ENCODE assay signal across 1 cellular context in the genomic region with DNA sequence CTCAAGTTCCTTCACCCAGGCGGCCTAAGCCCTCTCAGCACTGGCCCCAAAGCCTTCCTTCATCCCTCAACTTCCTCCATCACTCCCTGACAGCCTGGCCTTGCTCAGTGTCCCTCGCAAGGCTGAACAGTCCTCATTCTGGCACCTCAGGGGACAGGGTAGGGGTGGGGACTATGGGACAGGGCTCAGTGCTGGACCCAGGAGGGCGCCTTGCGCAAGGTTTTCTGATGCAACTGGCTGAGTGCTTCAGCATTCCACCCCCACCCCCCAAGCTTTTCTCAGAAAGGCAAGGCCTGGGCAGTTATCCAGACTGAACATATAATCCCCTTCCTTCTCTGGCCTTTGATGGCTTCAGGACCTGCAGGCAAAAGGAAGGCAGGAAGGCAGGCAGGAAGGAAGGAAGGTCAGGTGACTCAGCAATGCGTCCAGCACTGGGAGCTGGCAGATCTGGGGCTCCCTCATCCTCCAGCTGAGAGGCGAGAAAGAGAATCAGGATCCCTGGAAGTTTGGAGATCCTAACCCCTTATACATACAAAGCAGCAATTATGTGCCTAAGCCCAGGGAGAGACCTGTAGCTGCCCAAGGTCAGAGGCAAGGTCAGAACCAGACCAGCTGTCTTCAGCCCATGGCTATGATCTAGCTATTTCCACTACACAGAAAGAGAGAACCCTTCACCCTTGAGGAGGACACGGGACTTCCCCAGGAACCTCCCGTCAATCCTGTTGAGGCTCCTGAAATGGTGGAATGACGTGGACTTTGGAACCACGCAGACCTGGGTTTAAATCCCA.
TF ChIP-seq lines count a peak whose summit lies in the region.

No MANE protein-coding gene starts in this region.

TF ChIP-seq in HepG2, 621 proteins besides CTCF, POLR2A, EP300 and RAD21 (continued from another document and continues in another):
- TF ChIP-seq, protein P1, sequence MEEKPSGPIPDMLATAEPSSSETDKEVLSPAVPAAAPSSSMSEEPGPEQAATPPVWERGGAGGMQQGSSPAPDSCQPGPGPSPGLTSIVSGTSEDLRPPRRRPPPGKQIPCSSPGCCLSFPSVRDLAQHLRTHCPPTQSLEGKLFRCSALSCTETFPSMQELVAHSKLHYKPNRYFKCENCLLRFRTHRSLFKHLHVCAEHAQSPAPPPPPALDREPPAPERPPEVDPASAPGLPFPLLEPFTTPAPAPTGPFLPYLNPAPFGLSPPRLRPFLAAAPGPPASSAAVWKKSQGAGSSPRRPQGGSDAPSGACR (CRISPR knock-in tag; IDR thresholded peaks at IDR 0.05), result peak; percentile 100
- TF ChIP-seq GLI4 (CRISPR knock-in tag; IDR thresholded peaks at IDR 0.05; ENCODE audit: borderline replicate concordance) (peak; percentile 78; the same call in 1 of the 2 replicates), TAF1 (CRISPR knock-in tag; IDR thresholded peaks at IDR 0.05) (peak; percentile 80), ZNF260 (CRISPR knock-in tag; IDR thresholded peaks at IDR 0.05; ENCODE audit: borderline replicate concordance, low read depth) (no peak), SMAD1 (CRISPR knock-in tag; IDR thresholded peaks at IDR 0.05; ENCODE audit: borderline replicate concordance, low read depth) (0 out of 2 replicates have a peak, but pooled peaks have one; percentile 1), ZFP36L1 (CRISPR knock-in tag; IDR thresholded peaks at IDR 0.05) (peak; percentile 53; the same call in 1 of the 2 replicates), IKZF1 (IDR thresholded peaks at IDR 0.05) (no peak), NFIB (CRISPR knock-in tag; IDR thresholded peaks at IDR 0.05; ENCODE audit: borderline replicate concordance) (no peak), ETV6 (CRISPR knock-in tag; conservative IDR thresholded peaks at IDR 0.05) (peak; percentile 93), ZNF337 (CRISPR knock-in tag; IDR thresholded peaks at IDR 0.05; ENCODE audit: borderline replicate concordance, low read depth) (peak; percentile 91; the same call in 1 of the 2 replicates), NFIC (IDR thresholded peaks at IDR 0.05; ENCODE audit: low read length) (peak; percentile 78; the same call in 1 of the 2 replicates), PHF8 (CRISPR knock-in tag; IDR thresholded peaks at IDR 0.05) (peak; percentile 68)
- TF ChIP-seq, protein P2, sequence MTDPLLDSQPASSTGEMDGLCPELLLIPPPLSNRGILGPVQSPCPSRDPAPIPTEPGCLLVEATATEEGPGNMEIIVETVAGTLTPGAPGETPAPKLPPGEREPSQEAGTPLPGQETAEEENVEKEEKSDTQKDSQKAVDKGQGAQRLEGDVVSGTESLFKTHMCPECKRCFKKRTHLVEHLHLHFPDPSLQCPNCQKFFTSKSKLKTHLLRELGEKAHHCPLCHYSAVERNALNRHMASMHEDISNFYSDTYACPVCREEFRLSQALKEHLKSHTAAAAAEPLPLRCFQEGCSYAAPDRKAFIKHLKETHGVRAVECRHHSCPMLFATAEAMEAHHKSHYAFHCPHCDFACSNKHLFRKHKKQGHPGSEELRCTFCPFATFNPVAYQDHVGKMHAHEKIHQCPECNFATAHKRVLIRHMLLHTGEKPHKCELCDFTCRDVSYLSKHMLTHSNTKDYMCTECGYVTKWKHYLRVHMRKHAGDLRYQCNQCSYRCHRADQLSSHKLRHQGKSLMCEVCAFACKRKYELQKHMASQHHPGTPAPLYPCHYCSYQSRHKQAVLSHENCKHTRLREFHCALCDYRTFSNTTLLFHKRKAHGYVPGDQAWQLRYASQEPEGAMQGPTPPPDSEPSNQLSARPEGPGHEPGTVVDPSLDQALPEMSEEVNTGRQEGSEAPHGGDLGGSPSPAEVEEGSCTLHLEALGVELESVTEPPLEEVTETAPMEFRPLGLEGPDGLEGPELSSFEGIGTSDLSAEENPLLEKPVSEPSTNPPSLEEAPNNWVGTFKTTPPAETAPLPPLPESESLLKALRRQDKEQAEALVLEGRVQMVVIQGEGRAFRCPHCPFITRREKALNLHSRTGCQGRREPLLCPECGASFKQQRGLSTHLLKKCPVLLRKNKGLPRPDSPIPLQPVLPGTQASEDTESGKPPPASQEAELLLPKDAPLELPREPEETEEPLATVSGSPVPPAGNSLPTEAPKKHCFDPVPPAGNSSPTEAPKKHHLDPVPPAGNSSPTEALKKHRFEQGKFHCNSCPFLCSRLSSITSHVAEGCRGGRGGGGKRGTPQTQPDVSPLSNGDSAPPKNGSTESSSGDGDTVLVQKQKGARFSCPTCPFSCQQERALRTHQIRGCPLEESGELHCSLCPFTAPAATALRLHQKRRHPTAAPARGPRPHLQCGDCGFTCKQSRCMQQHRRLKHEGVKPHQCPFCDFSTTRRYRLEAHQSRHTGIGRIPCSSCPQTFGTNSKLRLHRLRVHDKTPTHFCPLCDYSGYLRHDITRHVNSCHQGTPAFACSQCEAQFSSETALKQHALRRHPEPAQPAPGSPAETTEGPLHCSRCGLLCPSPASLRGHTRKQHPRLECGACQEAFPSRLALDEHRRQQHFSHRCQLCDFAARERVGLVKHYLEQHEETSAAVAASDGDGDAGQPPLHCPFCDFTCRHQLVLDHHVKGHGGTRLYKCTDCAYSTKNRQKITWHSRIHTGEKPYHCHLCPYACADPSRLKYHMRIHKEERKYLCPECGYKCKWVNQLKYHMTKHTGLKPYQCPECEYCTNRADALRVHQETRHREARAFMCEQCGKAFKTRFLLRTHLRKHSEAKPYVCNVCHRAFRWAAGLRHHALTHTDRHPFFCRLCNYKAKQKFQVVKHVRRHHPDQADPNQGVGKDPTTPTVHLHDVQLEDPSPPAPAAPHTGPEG (CRISPR knock-in tag; IDR thresholded peaks at IDR 0.05), result peak; percentile 18; the same call in 1 of the 2 replicates
- TF ChIP-seq, protein P3, sequence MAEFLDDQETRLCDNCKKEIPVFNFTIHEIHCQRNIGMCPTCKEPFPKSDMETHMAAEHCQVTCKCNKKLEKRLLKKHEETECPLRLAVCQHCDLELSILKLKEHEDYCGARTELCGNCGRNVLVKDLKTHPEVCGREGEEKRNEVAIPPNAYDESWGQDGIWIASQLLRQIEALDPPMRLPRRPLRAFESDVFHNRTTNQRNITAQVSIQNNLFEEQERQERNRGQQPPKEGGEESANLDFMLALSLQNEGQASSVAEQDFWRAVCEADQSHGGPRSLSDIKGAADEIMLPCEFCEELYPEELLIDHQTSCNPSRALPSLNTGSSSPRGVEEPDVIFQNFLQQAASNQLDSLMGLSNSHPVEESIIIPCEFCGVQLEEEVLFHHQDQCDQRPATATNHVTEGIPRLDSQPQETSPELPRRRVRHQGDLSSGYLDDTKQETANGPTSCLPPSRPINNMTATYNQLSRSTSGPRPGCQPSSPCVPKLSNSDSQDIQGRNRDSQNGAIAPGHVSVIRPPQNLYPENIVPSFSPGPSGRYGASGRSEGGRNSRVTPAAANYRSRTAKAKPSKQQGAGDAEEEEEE (CRISPR knock-in tag; IDR thresholded peaks at IDR 0.05; ENCODE audit: borderline replicate concordance), result no peak
- TF ChIP-seq, protein P4, sequence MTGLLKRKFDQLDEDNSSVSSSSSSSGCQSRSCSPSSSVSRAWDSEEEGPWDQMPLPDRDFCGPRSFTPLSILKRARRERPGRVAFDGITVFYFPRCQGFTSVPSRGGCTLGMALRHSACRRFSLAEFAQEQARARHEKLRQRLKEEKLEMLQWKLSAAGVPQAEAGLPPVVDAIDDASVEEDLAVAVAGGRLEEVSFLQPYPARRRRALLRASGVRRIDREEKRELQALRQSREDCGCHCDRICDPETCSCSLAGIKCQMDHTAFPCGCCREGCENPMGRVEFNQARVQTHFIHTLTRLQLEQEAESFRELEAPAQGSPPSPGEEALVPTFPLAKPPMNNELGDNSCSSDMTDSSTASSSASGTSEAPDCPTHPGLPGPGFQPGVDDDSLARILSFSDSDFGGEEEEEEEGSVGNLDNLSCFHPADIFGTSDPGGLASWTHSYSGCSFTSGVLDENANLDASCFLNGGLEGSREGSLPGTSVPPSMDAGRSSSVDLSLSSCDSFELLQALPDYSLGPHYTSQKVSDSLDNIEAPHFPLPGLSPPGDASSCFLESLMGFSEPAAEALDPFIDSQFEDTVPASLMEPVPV (CRISPR knock-in tag; IDR thresholded peaks at IDR 0.05), result peak; percentile 84
- TF ChIP-seq, protein P5, sequence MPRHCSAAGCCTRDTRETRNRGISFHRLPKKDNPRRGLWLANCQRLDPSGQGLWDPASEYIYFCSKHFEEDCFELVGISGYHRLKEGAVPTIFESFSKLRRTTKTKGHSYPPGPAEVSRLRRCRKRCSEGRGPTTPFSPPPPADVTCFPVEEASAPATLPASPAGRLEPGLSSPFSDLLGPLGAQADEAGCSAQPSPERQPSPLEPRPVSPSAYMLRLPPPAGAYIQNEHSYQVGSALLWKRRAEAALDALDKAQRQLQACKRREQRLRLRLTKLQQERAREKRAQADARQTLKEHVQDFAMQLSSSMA (CRISPR knock-in tag; IDR thresholded peaks at IDR 0.05), result no peak
- TF ChIP-seq, protein P6, sequence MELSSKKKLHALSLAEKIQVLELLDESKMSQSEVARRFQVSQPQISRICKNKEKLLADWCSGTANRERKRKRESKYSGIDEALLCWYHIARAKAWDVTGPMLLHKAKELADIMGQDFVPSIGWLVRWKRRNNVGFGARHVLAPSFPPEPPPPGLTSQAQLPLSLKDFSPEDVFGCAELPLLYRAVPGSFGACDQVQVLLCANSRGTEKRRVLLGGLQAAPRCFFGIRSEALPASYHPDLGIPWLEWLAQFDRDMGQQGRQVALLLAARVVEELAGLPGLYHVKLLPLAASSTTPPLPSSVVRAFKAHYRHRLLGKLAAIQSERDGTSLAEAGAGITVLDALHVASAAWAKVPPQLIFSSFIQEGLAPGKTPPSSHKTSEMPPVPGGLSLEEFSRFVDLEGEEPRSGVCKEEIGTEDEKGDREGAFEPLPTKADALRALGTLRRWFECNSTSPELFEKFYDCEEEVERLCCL (CRISPR knock-in tag; IDR thresholded peaks at IDR 0.05; ENCODE audit: borderline replicate concordance), result 0 out of 2 replicates have a peak, but pooled peaks have one; percentile 45
- TF ChIP-seq, protein P7, sequence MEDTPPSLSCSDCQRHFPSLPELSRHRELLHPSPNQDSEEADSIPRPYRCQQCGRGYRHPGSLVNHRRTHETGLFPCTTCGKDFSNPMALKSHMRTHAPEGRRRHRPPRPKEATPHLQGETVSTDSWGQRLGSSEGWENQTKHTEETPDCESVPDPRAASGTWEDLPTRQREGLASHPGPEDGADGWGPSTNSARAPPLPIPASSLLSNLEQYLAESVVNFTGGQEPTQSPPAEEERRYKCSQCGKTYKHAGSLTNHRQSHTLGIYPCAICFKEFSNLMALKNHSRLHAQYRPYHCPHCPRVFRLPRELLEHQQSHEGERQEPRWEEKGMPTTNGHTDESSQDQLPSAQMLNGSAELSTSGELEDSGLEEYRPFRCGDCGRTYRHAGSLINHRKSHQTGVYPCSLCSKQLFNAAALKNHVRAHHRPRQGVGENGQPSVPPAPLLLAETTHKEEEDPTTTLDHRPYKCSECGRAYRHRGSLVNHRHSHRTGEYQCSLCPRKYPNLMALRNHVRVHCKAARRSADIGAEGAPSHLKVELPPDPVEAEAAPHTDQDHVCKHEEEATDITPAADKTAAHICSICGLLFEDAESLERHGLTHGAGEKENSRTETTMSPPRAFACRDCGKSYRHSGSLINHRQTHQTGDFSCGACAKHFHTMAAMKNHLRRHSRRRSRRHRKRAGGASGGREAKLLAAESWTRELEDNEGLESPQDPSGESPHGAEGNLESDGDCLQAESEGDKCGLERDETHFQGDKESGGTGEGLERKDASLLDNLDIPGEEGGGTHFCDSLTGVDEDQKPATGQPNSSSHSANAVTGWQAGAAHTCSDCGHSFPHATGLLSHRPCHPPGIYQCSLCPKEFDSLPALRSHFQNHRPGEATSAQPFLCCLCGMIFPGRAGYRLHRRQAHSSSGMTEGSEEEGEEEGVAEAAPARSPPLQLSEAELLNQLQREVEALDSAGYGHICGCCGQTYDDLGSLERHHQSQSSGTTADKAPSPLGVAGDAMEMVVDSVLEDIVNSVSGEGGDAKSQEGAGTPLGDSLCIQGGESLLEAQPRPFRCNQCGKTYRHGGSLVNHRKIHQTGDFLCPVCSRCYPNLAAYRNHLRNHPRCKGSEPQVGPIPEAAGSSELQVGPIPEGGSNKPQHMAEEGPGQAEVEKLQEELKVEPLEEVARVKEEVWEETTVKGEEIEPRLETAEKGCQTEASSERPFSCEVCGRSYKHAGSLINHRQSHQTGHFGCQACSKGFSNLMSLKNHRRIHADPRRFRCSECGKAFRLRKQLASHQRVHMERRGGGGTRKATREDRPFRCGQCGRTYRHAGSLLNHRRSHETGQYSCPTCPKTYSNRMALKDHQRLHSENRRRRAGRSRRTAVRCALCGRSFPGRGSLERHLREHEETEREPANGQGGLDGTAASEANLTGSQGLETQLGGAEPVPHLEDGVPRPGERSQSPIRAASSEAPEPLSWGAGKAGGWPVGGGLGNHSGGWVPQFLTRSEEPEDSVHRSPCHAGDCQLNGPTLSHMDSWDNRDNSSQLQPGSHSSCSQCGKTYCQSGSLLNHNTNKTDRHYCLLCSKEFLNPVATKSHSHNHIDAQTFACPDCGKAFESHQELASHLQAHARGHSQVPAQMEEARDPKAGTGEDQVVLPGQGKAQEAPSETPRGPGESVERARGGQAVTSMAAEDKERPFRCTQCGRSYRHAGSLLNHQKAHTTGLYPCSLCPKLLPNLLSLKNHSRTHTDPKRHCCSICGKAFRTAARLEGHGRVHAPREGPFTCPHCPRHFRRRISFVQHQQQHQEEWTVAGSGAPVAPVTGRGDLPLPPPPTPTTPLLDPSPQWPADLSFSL (CRISPR knock-in tag; IDR thresholded peaks at IDR 0.05), result no peak; the same call in 1 of the 2 replicates
- TF ChIP-seq, protein P8, sequence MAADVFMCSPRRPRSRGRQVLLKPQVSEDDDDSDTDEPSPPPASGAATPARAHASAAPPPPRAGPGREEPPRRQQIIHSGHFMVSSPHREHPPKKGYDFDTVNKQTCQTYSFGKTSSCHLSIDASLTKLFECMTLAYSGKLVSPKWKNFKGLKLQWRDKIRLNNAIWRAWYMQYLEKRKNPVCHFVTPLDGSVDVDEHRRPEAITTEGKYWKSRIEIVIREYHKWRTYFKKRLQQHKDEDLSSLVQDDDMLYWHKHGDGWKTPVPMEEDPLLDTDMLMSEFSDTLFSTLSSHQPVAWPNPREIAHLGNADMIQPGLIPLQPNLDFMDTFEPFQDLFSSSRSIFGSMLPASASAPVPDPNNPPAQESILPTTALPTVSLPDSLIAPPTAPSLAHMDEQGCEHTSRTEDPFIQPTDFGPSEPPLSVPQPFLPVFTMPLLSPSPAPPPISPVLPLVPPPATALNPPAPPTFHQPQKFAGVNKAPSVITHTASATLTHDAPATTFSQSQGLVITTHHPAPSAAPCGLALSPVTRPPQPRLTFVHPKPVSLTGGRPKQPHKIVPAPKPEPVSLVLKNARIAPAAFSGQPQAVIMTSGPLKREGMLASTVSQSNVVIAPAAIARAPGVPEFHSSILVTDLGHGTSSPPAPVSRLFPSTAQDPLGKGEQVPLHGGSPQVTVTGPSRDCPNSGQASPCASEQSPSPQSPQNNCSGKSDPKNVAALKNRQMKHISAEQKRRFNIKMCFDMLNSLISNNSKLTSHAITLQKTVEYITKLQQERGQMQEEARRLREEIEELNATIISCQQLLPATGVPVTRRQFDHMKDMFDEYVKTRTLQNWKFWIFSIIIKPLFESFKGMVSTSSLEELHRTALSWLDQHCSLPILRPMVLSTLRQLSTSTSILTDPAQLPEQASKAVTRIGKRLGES (CRISPR knock-in tag; IDR thresholded peaks at IDR 0.05; ENCODE audit: borderline replicate concordance), result no peak
- TF ChIP-seq, protein P9, sequence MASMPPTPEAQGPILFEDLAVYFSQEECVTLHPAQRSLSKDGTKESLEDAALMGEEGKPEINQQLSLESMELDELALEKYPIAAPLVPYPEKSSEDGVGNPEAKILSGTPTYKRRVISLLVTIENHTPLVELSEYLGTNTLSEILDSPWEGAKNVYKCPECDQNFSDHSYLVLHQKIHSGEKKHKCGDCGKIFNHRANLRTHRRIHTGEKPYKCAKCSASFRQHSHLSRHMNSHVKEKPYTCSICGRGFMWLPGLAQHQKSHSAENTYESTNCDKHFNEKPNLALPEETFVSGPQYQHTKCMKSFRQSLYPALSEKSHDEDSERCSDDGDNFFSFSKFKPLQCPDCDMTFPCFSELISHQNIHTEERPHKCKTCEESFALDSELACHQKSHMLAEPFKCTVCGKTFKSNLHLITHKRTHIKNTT (CRISPR knock-in tag; IDR thresholded peaks at IDR 0.05), result no peak
